9 cellular contexts compared by ENCODE assay signal in genomic region chr2:9952286-9952737, GRCh38. TPM values are rescaled to one million over a fixed set of nuclear protein-coding genes. Genes with fewer than 3 reads are reported as not detected.
A peak's percentile ranks its signal among the peaks of the same experiment; 100 is the strongest.
DNase-seq lines count a peak whose midpoint lies in the region; ATAC-seq and TF ChIP-seq lines count a peak whose summit lies in the region.
"Had no signal": no experiment of that assay in that cellular context is flagged by ENCODE, and none has a peak within 500 bp of the region (broad histone marks: within the 10 kb centered on the region; RNA-seq: fewer than 3 reads in every experiment).

No MANE protein-coding gene starts in this region.

- H3K4me3 Mint-ChIP-seq in dendritic cell treated with granulocyte-macrophage colony-stimulating factor and Interleukin-4, amounts not matched to agents 40 ng/mL and 50 ng/mL, for 4 days = peak overlapping the region; percentile 67
- H3K4me3 Mint-ChIP-seq in natural killer cell = peak overlapping the region; percentile 84

- peaks cover 5% of the 10 kb centered on the region; the same call in 1 of the 2 replicates for H3K27me3 ChIP-seq in BE2C
- H3K27me3 ChIP-seq in Loucy (ENCODE audit: insufficient read depth, low read length, poor library complexity, severe bottlenecking) = no peaks in the 10 kb centered on the region

- TF ChIP-seq CTCF in BE2C (IDR thresholded peaks at IDR 0.05; ENCODE audit: low read depth, low read length) (no peak), Loucy (conservative IDR thresholded peaks at IDR 0.05; ENCODE audit: low read length) (no peak), natural killer cell (IDR thresholded peaks at IDR 0.05) (no peak)

- DNase-seq in BE2C (no peak), natural killer cell (no peak)
- DNase-seq: kidney glomerular epithelial cell had no signal

- H3K9me3 ChIP-seq in BE2C (no peaks in the 10 kb centered on the region), Loucy (ENCODE audit: insufficient read depth, low read depth, low read length) (no peaks in the 10 kb centered on the region)

- peak overlapping the region; percentile 64 for H3K4me2 ChIP-seq in Loucy (ENCODE audit: low read depth, low read length, poor library complexity, severe bottlenecking)

- H3K4me3 ChIP-seq in BE2C (ENCODE audit: low read depth, low read length) = peak overlapping the region; percentile 57
- peak overlapping the region; percentile 82 for H3K4me3 ChIP-seq in Loucy (ENCODE audit: low read length, poor library complexity, severe bottlenecking)

- intact Hi-C loops in dendritic cell treated with granulocyte-macrophage colony-stimulating factor and Interleukin-4, amounts not matched to agents 40 ng/mL and 50 ng/mL, for 4 days (cut with micrococcal nuclease) = no loop called here
- intact Hi-C loops in natural killer cell (cut with micrococcal nuclease) = no loop called here

- H4K20me1 ChIP-seq in Loucy (ENCODE audit: insufficient read depth, low read length, poor library complexity, severe bottlenecking) = no peaks in the 10 kb centered on the region

- no peaks in the 10 kb centered on the region for H3K9me2 ChIP-seq in Loucy (replicated peaks; ENCODE audit: low read depth, low read length)

- peaks cover 20% of the 10 kb centered on the region for H3K4me1 Mint-ChIP-seq in dendritic cell treated with granulocyte-macrophage colony-stimulating factor and Interleukin-4, amounts not matched to agents 40 ng/mL and 50 ng/mL, for 4 days (ENCODE audit: low read depth)
- H3K4me1 Mint-ChIP-seq in natural killer cell = peaks cover 12 to 16% of the 10 kb centered on the region in 2 donors

- H3K4me1 ChIP-seq in BE2C (no peaks in the 10 kb centered on the region; the same call in 1 of the 2 replicates), Loucy (ENCODE audit: insufficient read depth, low read length, poor library complexity, severe bottlenecking) (peaks cover 38% of the 10 kb centered on the region)

- H3K36me3 ChIP-seq in BE2C (no peaks in the 10 kb centered on the region), Loucy (ENCODE audit: insufficient read depth, low read length) (no peaks in the 10 kb centered on the region)

- no peaks in the 10 kb centered on the region for H3K9me3 Mint-ChIP-seq in dendritic cell treated with granulocyte-macrophage colony-stimulating factor and Interleukin-4, amounts not matched to agents 40 ng/mL and 50 ng/mL, for 4 days
- H3K9me3 Mint-ChIP-seq in natural killer cell = no peaks in the 10 kb centered on the region

- no peaks in the 10 kb centered on the region for H3K36me3 Mint-ChIP-seq in dendritic cell treated with granulocyte-macrophage colony-stimulating factor and Interleukin-4, amounts not matched to agents 40 ng/mL and 50 ng/mL, for 4 days (ENCODE audit: low read depth)
- no peaks in the 10 kb centered on the region for H3K36me3 Mint-ChIP-seq in natural killer cell

- H3K27ac Mint-ChIP-seq in dendritic cell treated with granulocyte-macrophage colony-stimulating factor and Interleukin-4, amounts not matched to agents 40 ng/mL and 50 ng/mL, for 4 days = no peak overlapping the region
- peak overlapping the region in 1 of 2 donors; percentile 90 for H3K27ac Mint-ChIP-seq in natural killer cell

- ATAC-seq in natural killer cell = no peak
- no peak for ATAC-seq in GM19463 (IDR thresholded peaks at IDR 0.05; ENCODE audit: unreplicated experiment)
- no peak for ATAC-seq in HG03432 (IDR thresholded peaks at IDR 0.05; ENCODE audit: unreplicated experiment)
- no peak for ATAC-seq in GM18517 (IDR thresholded peaks at IDR 0.05; ENCODE audit: unreplicated experiment)
- ATAC-seq in HG03159 (IDR thresholded peaks at IDR 0.05; ENCODE audit: unreplicated experiment) = no peak

- no peaks in the 10 kb centered on the region; the same call in 1 of the 2 replicates for H3F3A ChIP-seq in Loucy (ENCODE audit: low read depth)

- H3K27me3 Mint-ChIP-seq in dendritic cell treated with granulocyte-macrophage colony-stimulating factor and Interleukin-4, amounts not matched to agents 40 ng/mL and 50 ng/mL, for 4 days = peaks cover 71% of the 10 kb centered on the region
- peaks cover 30 to 32% of the 10 kb centered on the region in 2 donors for H3K27me3 Mint-ChIP-seq in natural killer cell (ENCODE audit: low read depth in 2 of 2)

- peaks cover 13% of the 10 kb centered on the region for H3K79me2 ChIP-seq in Loucy (ENCODE audit: insufficient read depth, low read length)

- H3K9ac ChIP-seq in Loucy (ENCODE audit: low read depth, low read length, poor library complexity, severe bottlenecking) = peak overlapping the region; percentile 52

- H2AFZ ChIP-seq in Loucy (ENCODE audit: low read length) = peak overlapping the region; percentile 9; the same call in 1 of the 2 replicates

RNA-seq across cellular contexts. Expression of gene GRHL1, which starts 0.8 kb away (rescaled TPM):
- polyA plus RNA-seq in BE2C (2012; ENCODE audit: insufficient read depth, insufficient read length, low read depth) = 2.1 TPM
- total RNA-seq in natural killer cell = 1 to 10 TPM; 1.6 to 3.6 (median 3.2) TPM
